In the genomic region with DNA sequence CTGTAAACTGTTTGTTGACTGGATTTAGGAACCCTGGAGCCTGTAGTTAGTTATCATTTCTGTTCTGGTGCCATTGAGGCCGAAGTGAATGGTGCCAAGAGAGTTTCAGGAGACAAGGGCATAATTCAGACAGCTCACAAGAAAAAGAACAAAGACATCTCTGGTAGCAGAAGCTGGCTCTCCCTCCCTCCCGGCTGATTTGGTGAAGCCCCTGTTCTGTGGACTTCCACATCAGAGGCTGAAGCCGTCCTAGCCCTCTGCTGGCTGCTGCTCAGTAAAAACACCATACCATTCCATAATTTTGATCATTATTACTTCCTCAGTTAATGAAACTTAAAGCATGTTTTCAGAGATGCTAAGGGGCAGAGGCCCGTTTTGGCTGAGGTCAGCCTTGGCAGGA, we compare ENCODE assay signal across 24 cellular contexts.
DNase-seq lines count a peak whose midpoint lies in the region; ATAC-seq and TF ChIP-seq lines count a peak whose summit lies in the region.
"Had no signal": no experiment of that assay in that cellular context is flagged by ENCODE, and none has a peak within 500 bp of the region (broad histone marks: within the 10 kb centered on the region; RNA-seq: fewer than 3 reads in every experiment).

No MANE protein-coding gene starts in this region.

- no peak overlapping the region for H3K4me3 Mint-ChIP-seq in neural crest cell
- H3K4me3 Mint-ChIP-seq: activated naive CD8-positive, alpha-beta T cell treated with anti-CD3 and anti-CD28 coated beads, Interleukin-2, amount 10 ng/mL, durations not matched to agents 7 days and 5 days; B cell; stimulated activated naive B cell treated with anti-CD40 and anti-IgM and Interleukin-4, amounts not matched to agents 10 μg/mL and 1 μg/mL and 100 μg/mL, for 72 hours had no signal

- 78% methylated on average over 4 of the region's 4 CpGs for WGBS in esophagus muscularis mucosa

- POLR2A ChIA-PET in Panc1 (lab: Charles Lee), result no interaction called here

- H3K4me1 ChIP-seq in Panc1 (ENCODE audit: control insufficient read depth, insufficient read depth, low read length), result no peaks in the 10 kb centered on the region
- H3K4me1 ChIP-seq in esophagus muscularis mucosa, result no peaks in the 10 kb centered on the region

- no TSS peak for BruUV-seq in Panc1 (replicated peaks; lab: Mats Ljungman, UMichigan)

- DNase-seq in AG09309 (ENCODE audit: low read depth), result no peak
- no peak for DNase-seq in Panc1 (ENCODE audit: low read depth, low spot score)
- DNase-seq in esophagus muscularis mucosa (ENCODE audit: extremely low spot score), result peak; percentile 21
- DNase-seq in neural crest cell (ENCODE audit: low read depth, low spot score), result peak; percentile 4
- DNase-seq in GF-D8 (lab: John Stamatoyannopoulos, UW), result no peak
- no peak for DNase-seq in dermis blood vessel endothelial cell
- DNase-seq: 8988T; activated naive CD8-positive, alpha-beta T cell treated with anti-CD3 and anti-CD28 coated beads, Interleukin-2, amount 10 ng/mL, durations not matched to agents 7 days and 5 days; COR-L47; DND-41; left ventricle myocardium superior; mucosa of descending colon; NCI-H1092 treated with DMSO at 0.1 percent for 48 hours; NCI-H1930; NCI-H446 treated with DMSO at 0.1 percent for 48 hours; stimulated activated naive B cell treated with anti-CD40 and anti-IgM and Interleukin-4, amounts not matched to agents 10 μg/mL and 1 μg/mL and 100 μg/mL, for 72 hours; thyroid gland had no signal

- H3K27me3 ChIP-seq in Panc1 (ENCODE audit: control insufficient read depth, insufficient read depth, low read length), result no peaks in the 10 kb centered on the region
- H3K27me3 ChIP-seq in esophagus muscularis mucosa, result no peaks in the 10 kb centered on the region
- H3K27me3 ChIP-seq: thyroid gland had no signal

- no peak for TF ChIP-seq POLR2A in esophagus muscularis mucosa (IDR thresholded peaks at IDR 0.05; ENCODE audit: low read depth)

- ATAC-seq in Panc1 (no peak), HG03520 (IDR thresholded peaks at IDR 0.05; ENCODE audit: unreplicated experiment) (no peak), GM21825 (IDR thresholded peaks at IDR 0.05; ENCODE audit: unreplicated experiment) (no peak)
- ATAC-seq: HepG2; left ventricle myocardium superior; mucosa of descending colon; stimulated activated naive B cell treated with anti-CD40 and anti-IgM and Interleukin-4, amounts not matched to agents 10 μg/mL and 1 μg/mL and 100 μg/mL, for 72 hours had no signal

- H3K27me3 Mint-ChIP-seq in neural crest cell (ENCODE audit: low read depth), result no peaks in the 10 kb centered on the region
- H3K27me3 Mint-ChIP-seq: activated naive CD8-positive, alpha-beta T cell treated with anti-CD3 and anti-CD28 coated beads, Interleukin-2, amount 10 ng/mL, durations not matched to agents 7 days and 5 days; B cell; stimulated activated naive B cell treated with anti-CD40 and anti-IgM and Interleukin-4, amounts not matched to agents 10 μg/mL and 1 μg/mL and 100 μg/mL, for 72 hours had no signal

- CTCF ChIA-PET in Panc1 (lab: Charles Lee), result no interaction called here

- no peak overlapping the region for H3K27ac Mint-ChIP-seq in neural crest cell (ENCODE audit: unreplicated experiment)
- H3K27ac Mint-ChIP-seq: activated naive CD8-positive, alpha-beta T cell treated with anti-CD3 and anti-CD28 coated beads, Interleukin-2, amount 10 ng/mL, durations not matched to agents 7 days and 5 days; B cell; stimulated activated naive B cell treated with anti-CD40 and anti-IgM and Interleukin-4, amounts not matched to agents 10 μg/mL and 1 μg/mL and 100 μg/mL, for 72 hours had no signal

- H3K9me3 ChIP-seq in Panc1 (ENCODE audit: control insufficient read depth, insufficient read depth, low read depth, low read length) (no peaks in the 10 kb centered on the region), esophagus muscularis mucosa (no peaks in the 10 kb centered on the region)
- H3K9me3 ChIP-seq: mucosa of descending colon, thyroid gland had no signal

- peak; percentile 13 for TF ChIP-seq CTCF in AG09309 (IDR thresholded peaks at IDR 0.05; ENCODE audit: control insufficient read depth, insufficient read depth, low read depth, low read length, missing control alignments)
- TF ChIP-seq CTCF in Panc1 (IDR thresholded peaks at IDR 0.05), result 0 out of 2 replicates have a peak, but pooled peaks have one; percentile 8
- no peak for TF ChIP-seq CTCF in esophagus muscularis mucosa (IDR thresholded peaks at IDR 0.05)
- TF ChIP-seq CTCF in neural crest cell (conservative IDR thresholded peaks at IDR 0.05), result no peak

- H3K9me3 Mint-ChIP-seq in neural crest cell, result peaks cover 3% of the 10 kb centered on the region
- H3K9me3 Mint-ChIP-seq: activated naive CD8-positive, alpha-beta T cell treated with anti-CD3 and anti-CD28 coated beads, Interleukin-2, amount 10 ng/mL, durations not matched to agents 7 days and 5 days had no signal

- peaks cover 4% of the 10 kb centered on the region for H3K36me3 Mint-ChIP-seq in neural crest cell (ENCODE audit: low read depth)
- H3K36me3 Mint-ChIP-seq: activated naive CD8-positive, alpha-beta T cell treated with anti-CD3 and anti-CD28 coated beads, Interleukin-2, amount 10 ng/mL, durations not matched to agents 7 days and 5 days; stimulated activated naive B cell treated with anti-CD40 and anti-IgM and Interleukin-4, amounts not matched to agents 10 μg/mL and 1 μg/mL and 100 μg/mL, for 72 hours had no signal

- no peak for TF ChIP-seq EP300 in esophagus muscularis mucosa (IDR thresholded peaks at IDR 0.05)

- H3K36me3 ChIP-seq in Panc1 (ENCODE audit: control insufficient read depth, insufficient read depth, low read length), result no peaks in the 10 kb centered on the region
- H3K36me3 ChIP-seq in esophagus muscularis mucosa, result no peaks in the 10 kb centered on the region
- H3K36me3 ChIP-seq: thyroid gland had no signal

- H3K27ac ChIP-seq in Panc1 (ENCODE audit: low read length) (no peak overlapping the region), esophagus muscularis mucosa (replicated peaks in 1 of 4) (no peak overlapping the region)
- H3K27ac ChIP-seq: HL-60, SK-N-MC, thyroid gland had no signal

- in situ Hi-C loops in Panc1 (cut with HindIII; ENCODE audit: low pct_unique_long_range_greater_than_20kb, low sequenced_read_pairs), result no loop called here

- intact Hi-C loops in Panc1 (cut with micrococcal nuclease; ENCODE audit: unreplicated experiment) (no loop called here), esophagus muscularis mucosa (cut with DNase I) (no loop called here)

- peaks cover 7% of the 10 kb centered on the region for H3K4me1 Mint-ChIP-seq in neural crest cell
- H3K4me1 Mint-ChIP-seq: activated naive CD8-positive, alpha-beta T cell treated with anti-CD3 and anti-CD28 coated beads, Interleukin-2, amount 10 ng/mL, durations not matched to agents 7 days and 5 days; B cell; stimulated activated naive B cell treated with anti-CD40 and anti-IgM and Interleukin-4, amounts not matched to agents 10 μg/mL and 1 μg/mL and 100 μg/mL, for 72 hours had no signal

- no peak overlapping the region for H3K4me3 ChIP-seq in AG09309 (ENCODE audit: control insufficient read depth, low read depth, low read length)
- no peak overlapping the region for H3K4me3 ChIP-seq in Panc1 (ENCODE audit: low read depth in 2 of 2, low read length in 2 of 2)
- H3K4me3 ChIP-seq in esophagus muscularis mucosa, result no peak overlapping the region
- H3K4me3 ChIP-seq: mucosa of descending colon, SK-N-MC, smooth muscle cell, thyroid gland had no signal

Comparison
In these comparisons a context has a peak if more than half of its experiments do, and no peak if none do; other contexts are left out.
1. DNase-seq: peak in esophagus muscularis mucosa (single experiment) and neural crest cell (single experiment); none in AG09309 (single experiment), Panc1 (single experiment), GF-D8 (single experiment) and dermis blood vessel endothelial cell (single experiment).
2. CTCF ChIP-seq: peak in AG09309 (single experiment) and Panc1 (single experiment); none in esophagus muscularis mucosa (0 of 3) and neural crest cell (single experiment).